Comparison of ENCODE assay signal across 8 cellular contexts in the genomic region with DNA sequence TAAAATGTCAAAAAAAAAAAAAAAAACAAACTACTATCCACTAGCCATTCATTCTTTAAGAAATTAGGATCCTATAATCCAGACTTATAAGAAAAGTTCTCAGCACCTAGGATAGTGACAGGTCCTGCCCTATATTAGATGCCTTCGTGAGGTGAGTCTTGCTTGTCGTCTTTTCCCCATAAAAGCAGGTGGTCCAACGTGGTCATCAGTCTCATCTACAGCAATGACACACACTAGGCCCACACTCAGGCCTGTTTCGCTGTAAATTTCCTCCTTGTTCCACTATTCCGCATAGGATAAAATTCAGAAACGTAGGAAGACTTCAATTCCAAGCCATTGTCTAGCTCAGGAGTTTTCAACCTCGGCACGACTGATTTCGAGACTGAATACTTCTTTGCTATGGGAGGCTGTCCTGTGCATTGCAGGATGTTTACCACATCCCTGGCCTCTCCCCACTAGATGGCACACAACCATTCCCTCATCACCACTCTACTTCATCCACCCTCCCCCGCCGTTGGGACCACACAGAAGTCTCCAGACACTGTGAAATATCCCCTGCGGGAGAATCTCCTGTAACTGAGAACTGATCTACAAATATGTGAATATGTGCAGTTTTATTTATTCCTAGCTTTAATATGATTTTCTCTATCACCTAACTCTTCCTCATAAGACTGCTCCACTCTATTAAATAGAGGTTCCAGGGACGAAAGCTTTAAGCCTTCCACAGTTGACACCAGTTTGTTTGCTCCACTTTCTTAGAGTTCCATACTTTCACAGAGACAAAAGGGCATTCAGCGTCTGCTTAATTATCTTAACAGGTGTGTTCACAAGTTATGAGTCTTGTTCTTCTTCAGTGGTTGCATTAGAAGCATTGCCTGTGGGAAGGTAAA.
DNase-seq lines count a peak whose midpoint lies in the region; ATAC-seq and TF ChIP-seq lines count a peak whose summit lies in the region.

No MANE protein-coding gene starts in this region.

- DNase-seq in Caco-2 (peak; percentile 75 to 78), RPMI7951 (ENCODE audit: low read depth) (peak; percentile 31), cardiac muscle cell (ENCODE audit: low read depth in 1 of 2, low spot score in 1 of 2) (peak; percentile 61 to 74), smooth muscle cell of the brain vasculature (ENCODE audit: low read depth, low spot score) (peak; percentile 17)
- DNase-seq in stimulated activated naive CD8-positive, alpha-beta T cell treated with anti-CD3 and anti-CD28 coated beads, Interleukin-15, Interleukin-2, amounts not matched to agents 100 U/mL and 50 U/mL, for 24 hours = no peak
- DNase-seq in effector memory CD4-positive, alpha-beta T cell = no peak
- DNase-seq in activated CD4-positive, alpha-beta T cell treated with anti-CD3 and anti-CD28 coated beads for 48 hours = no peak

- H3K36me3 Mint-ChIP-seq in Caco-2 (ENCODE audit: insufficient read depth, unreplicated experiment) = no peaks in the 10 kb centered on the region

- H3K27ac ChIP-seq in cardiac muscle cell = no peak overlapping the region
- no peak overlapping the region for H3K27ac ChIP-seq in effector memory CD4-positive, alpha-beta T cell (ENCODE audit: insufficient read depth, low read length, poor library complexity, severe bottlenecking)

- H3K4me1 Mint-ChIP-seq in Caco-2 (ENCODE audit: low read depth, unreplicated experiment) = peaks cover 10% of the 10 kb centered on the region

- H3K9me3 Mint-ChIP-seq in Caco-2 (ENCODE audit: unreplicated experiment) = no peaks in the 10 kb centered on the region

- TF ChIP-seq CTCF in Caco-2 (IDR thresholded peaks at IDR 0.05; ENCODE audit: insufficient read depth in 1 of 2, low read depth in 1 of 2, low read length in 1 of 2, severe bottlenecking in 1 of 2, unreplicated experiment in 1 of 2) (peak; percentile 73 to 89), cardiac muscle cell (IDR thresholded peaks at IDR 0.05; ENCODE audit: low read depth, low read length) (peak; percentile 55)

- H3K36me3 ChIP-seq in Caco-2 (ENCODE audit: control insufficient read depth, insufficient read depth, low read length) (no peaks in the 10 kb centered on the region), cardiac muscle cell (no peaks in the 10 kb centered on the region)
- H3K36me3 ChIP-seq in effector memory CD4-positive, alpha-beta T cell (ENCODE audit: control insufficient read depth, insufficient read depth, low read length) = no peaks in the 10 kb centered on the region

- BruUV-seq in Caco-2 (replicated peaks; lab: Mats Ljungman, UMichigan) = no TSS peak

- H3K4me3 ChIP-seq in Caco-2 (ENCODE audit: low read depth, low read length) (no peak overlapping the region), cardiac muscle cell (no peak overlapping the region)
- no peak overlapping the region for H3K4me3 ChIP-seq in effector memory CD4-positive, alpha-beta T cell (ENCODE audit: insufficient read depth, low read depth, low read length, poor library complexity, severe bottlenecking)

- ATAC-seq in HG03432 (IDR thresholded peaks at IDR 0.05; ENCODE audit: unreplicated experiment) = peak; percentile 83
- ATAC-seq in stimulated activated naive CD8-positive, alpha-beta T cell treated with anti-CD3 and anti-CD28 coated beads, Interleukin-15, Interleukin-2, amounts not matched to agents 100 U/mL and 50 U/mL, for 24 hours = no peak

- H3K27me3 Mint-ChIP-seq in Caco-2 (ENCODE audit: insufficient read depth, unreplicated experiment) = no peaks in the 10 kb centered on the region

- intact Hi-C loops in Caco-2 (cut with micrococcal nuclease; ENCODE audit: unreplicated experiment) = loop anchor here (2.0 kb wide), 5 partner anchors 47 to 745 kb away; no protein-coding TSS in a partner anchor

- CTCF ChIA-PET in Caco-2 (lab: Charles Lee) = interaction anchor here (0.6 to 1.7 kb wide), 8 partner anchors 10 to 246 kb away, joined by 3 to 12 read pairs (median 5); no protein-coding TSS in a partner anchor

- H3K9me3 ChIP-seq in Caco-2 (no peaks in the 10 kb centered on the region), cardiac muscle cell (ENCODE audit: low read depth) (no peaks in the 10 kb centered on the region)
- H3K9me3 ChIP-seq in effector memory CD4-positive, alpha-beta T cell (ENCODE audit: control insufficient read depth, low read length) = no peaks in the 10 kb centered on the region

- H3K27me3 ChIP-seq in Caco-2 (replicated peaks; ENCODE audit: control insufficient read depth, insufficient read depth, low read length) (no peaks in the 10 kb centered on the region), cardiac muscle cell (no peaks in the 10 kb centered on the region)
- H3K27me3 ChIP-seq in effector memory CD4-positive, alpha-beta T cell (replicated peaks; ENCODE audit: control insufficient read depth, insufficient read depth, low read length, poor library complexity, severe bottlenecking) = no peaks in the 10 kb centered on the region

- H3K27ac Mint-ChIP-seq in Caco-2 (ENCODE audit: unreplicated experiment) = no peak overlapping the region

- POLR2A ChIA-PET in Caco-2 (lab: Charles Lee) = no interaction called here

- H3K4me3 Mint-ChIP-seq in Caco-2 (ENCODE audit: unreplicated experiment) = peak overlapping the region; percentile 47

- H3K4me1 ChIP-seq in Caco-2 = peaks cover 7% of the 10 kb centered on the region; the same call in 1 of the 2 replicates
- H3K4me1 ChIP-seq in cardiac muscle cell (ENCODE audit: low read depth) = no peaks in the 10 kb centered on the region
- H3K4me1 ChIP-seq in effector memory CD4-positive, alpha-beta T cell (ENCODE audit: control insufficient read depth, insufficient read depth, low read length, poor library complexity, severe bottlenecking) = no peaks in the 10 kb centered on the region

Comparison
In these comparisons a context has a peak if more than half of its experiments do, and no peak if none do; other contexts are left out.
1. DNase-seq: peak in Caco-2 (2 of 2), RPMI7951 (single experiment), cardiac muscle cell (2 of 2) and smooth muscle cell of the brain vasculature (single experiment); none in stimulated activated naive CD8-positive, alpha-beta T cell treated with anti-CD3 and anti-CD28 coated beads, Interleukin-15, Interleukin-2, amounts not matched to agents 100 U/mL and 50 U/mL, for 24 hours (single experiment), effector memory CD4-positive, alpha-beta T cell (0 of 3) and activated CD4-positive, alpha-beta T cell treated with anti-CD3 and anti-CD28 coated beads for 48 hours (single experiment).